In the genomic region with DNA sequence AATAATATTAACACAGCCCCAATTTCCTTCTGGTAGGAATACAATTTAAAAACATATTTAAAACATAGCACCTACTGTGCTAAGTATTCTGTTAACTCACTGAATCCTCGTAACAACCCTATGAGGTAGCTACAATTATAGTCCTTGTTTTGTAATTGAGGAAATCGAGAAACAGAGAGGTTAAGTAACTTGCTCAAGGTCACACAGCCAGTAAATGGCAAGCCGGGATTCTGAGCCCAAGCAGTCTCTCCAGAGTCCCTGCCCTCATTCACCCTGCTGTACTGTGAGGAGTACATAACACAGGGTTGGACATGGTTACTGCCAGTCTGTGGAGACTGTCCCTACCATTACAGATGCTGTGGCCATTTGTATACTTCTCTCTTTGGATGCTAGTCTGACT, we compare ENCODE assay signal across 32 cellular contexts.
"Had no signal": no experiment of that assay in that cellular context is flagged by ENCODE, and none has a peak within 500 bp of the region (broad histone marks: within the 10 kb centered on the region; RNA-seq: fewer than 3 reads in every experiment).

No MANE protein-coding gene starts in this region.

- H3K9me3 Mint-ChIP-seq: naive B cell; naive thymus-derived CD8-positive, alpha-beta T cell; natural killer cell treated with Interleukin-12 subunit alpha and Interleukin-12 subunit beta and Interleukin-15 and Interleukin-18, amount 100 ng/mL, for 72 hours; stimulated activated memory B cell treated with anti-CD40 and anti-IgM and Interleukin-4, amounts not matched to agents 10 μg/mL and 1 μg/mL and 100 μg/mL, for 72 hours; stimulated activated naive CD8-positive, alpha-beta T cell treated with anti-CD3 and anti-CD28 coated beads, Interleukin-15, amount 100 ng/mL, for 72 hours; type B pancreatic cell had no signal

- H3K27ac ChIP-seq: neural progenitor cell, ovary, parathyroid adenoma, psoas muscle, skin epidermis, spleen, suprapubic skin, testis, tibial artery, transverse colon, upper lobe of right lung, uterus had no signal

- H3K9ac ChIP-seq: neural progenitor cell, parathyroid adenoma had no signal

- H3K27me3 ChIP-seq: neural progenitor cell, ovary, spleen, suprapubic skin, testis, tibial artery, transverse colon, upper lobe of right lung, uterus had no signal

- H3K4me2 ChIP-seq: neural progenitor cell, smooth muscle cell had no signal

- H3K27ac Mint-ChIP-seq: naive B cell; naive thymus-derived CD8-positive, alpha-beta T cell; natural killer cell treated with Interleukin-12 subunit alpha and Interleukin-12 subunit beta and Interleukin-15 and Interleukin-18, amount 100 ng/mL, for 72 hours; neural progenitor cell; progenitor cell of endocrine pancreas; stimulated activated memory B cell treated with anti-CD40 and anti-IgM and Interleukin-4, amounts not matched to agents 10 μg/mL and 1 μg/mL and 100 μg/mL, for 72 hours; type B pancreatic cell had no signal

- ATAC-seq: naive thymus-derived CD8-positive, alpha-beta T cell; natural killer cell treated with Interleukin-12 subunit alpha and Interleukin-12 subunit beta and Interleukin-15 and Interleukin-18, amount 100 ng/mL, for 72 hours; psoas muscle; right cardiac atrium; sciatic nerve; stimulated activated memory B cell treated with anti-CD40 and anti-IgM and Interleukin-4, amounts not matched to agents 10 μg/mL and 1 μg/mL and 100 μg/mL, for 72 hours; stimulated activated naive CD8-positive, alpha-beta T cell treated with anti-CD3 and anti-CD28 coated beads, Interleukin-15, amount 100 ng/mL, for 72 hours; stimulated activated naive CD8-positive, alpha-beta T cell treated with anti-CD3 and anti-CD28 coated beads, Interleukin-15, Interleukin-2, amounts not matched to agents 100 U/mL and 50 U/mL, for 24 hours; upper lobe of right lung had no signal

- H3K4me3 Mint-ChIP-seq: naive B cell; naive thymus-derived CD8-positive, alpha-beta T cell; natural killer cell treated with Interleukin-12 subunit alpha and Interleukin-12 subunit beta and Interleukin-15 and Interleukin-18, amount 100 ng/mL, for 72 hours; neural progenitor cell; stimulated activated memory B cell treated with anti-CD40 and anti-IgM and Interleukin-4, amounts not matched to agents 10 μg/mL and 1 μg/mL and 100 μg/mL, for 72 hours; stimulated activated naive CD8-positive, alpha-beta T cell treated with anti-CD3 and anti-CD28 coated beads, Interleukin-15, amount 100 ng/mL, for 72 hours; type B pancreatic cell had no signal

- H3K79me2 ChIP-seq: parathyroid adenoma had no signal

- H2AFZ ChIP-seq: neural progenitor cell, parathyroid adenoma had no signal

- H3K9me3 ChIP-seq: ovary, psoas muscle, spleen, suprapubic skin, testis, tibial artery, transverse colon, upper lobe of right lung, uterus had no signal

- H3K4me1 Mint-ChIP-seq: neural progenitor cell; stimulated activated naive CD8-positive, alpha-beta T cell treated with anti-CD3 and anti-CD28 coated beads, Interleukin-15, amount 100 ng/mL, for 72 hours had no signal

- H3K4me3 ChIP-seq: neural progenitor cell, ovary, psoas muscle, skin epidermis, smooth muscle cell, spleen, suprapubic skin, testis, tibial artery, transverse colon, upper lobe of right lung, uterus had no signal

- H3K4me1 ChIP-seq: neural progenitor cell, parathyroid adenoma, psoas muscle, spleen, suprapubic skin, testis, transverse colon, upper lobe of right lung, uterus had no signal

- DNase-seq: naive B cell; naive thymus-derived CD8-positive, alpha-beta T cell; occipital lobe; ovary; posterior cingulate gyrus; psoas muscle; right cardiac atrium; spleen; stimulated activated CD4-positive, alpha-beta T cell treated with anti-CD3 and anti-CD28 coated beads, Interleukin-12 subunit alpha, Interleukin-12 subunit beta, amount 100 ng/mL, for 4 hours; stimulated activated CD4-positive, alpha-beta T cell treated with anti-CD3 and anti-CD28 coated beads, Interleukin-1b, Interleukin-23, amount 100 ng/mL, for 48 hours; stimulated activated CD4-positive, alpha-beta T cell treated with anti-CD3 and anti-CD28 coated beads, Interleukin-4, amount 100 ng/mL, for 1 hour; stimulated activated CD4-positive, alpha-beta T cell treated with anti-CD3 and anti-CD28 coated beads, Interleukin-4, amount 100 ng/mL, for 4 hours; stimulated activated CD8-positive, alpha-beta memory T cell treated with anti-CD3 and anti-CD28 coated beads, Interleukin-4, amount 100 ng/mL, for 48 hours; stimulated activated naive CD4-positive, alpha-beta T cell; stimulated activated naive CD8-positive, alpha-beta T cell treated with anti-CD3 and anti-CD28 coated beads, Interleukin-15, amount 100 ng/mL, for 72 hours; stimulated activated naive CD8-positive, alpha-beta T cell treated with anti-CD3 and anti-CD28 coated beads, Interleukin-15, Interleukin-2, amounts not matched to agents 100 U/mL and 50 U/mL, for 24 hours; substantia nigra; testis; tibial artery; transverse colon; upper lobe of right lung; uterus had no signal

- H3K27me3 Mint-ChIP-seq: naive B cell; naive thymus-derived CD8-positive, alpha-beta T cell; natural killer cell treated with Interleukin-12 subunit alpha and Interleukin-12 subunit beta and Interleukin-15 and Interleukin-18, amount 100 ng/mL, for 72 hours; stimulated activated memory B cell treated with anti-CD40 and anti-IgM and Interleukin-4, amounts not matched to agents 10 μg/mL and 1 μg/mL and 100 μg/mL, for 72 hours; stimulated activated naive CD8-positive, alpha-beta T cell treated with anti-CD3 and anti-CD28 coated beads, Interleukin-15, amount 100 ng/mL, for 72 hours; type B pancreatic cell had no signal

- H3K36me3 ChIP-seq: neural progenitor cell, ovary, transverse colon, uterus had no signal
